ENCODE assay signal across 12 cellular contexts in genomic region chr9:92807031-92807756, GRCh38. TPM values are rescaled to one million over a fixed set of nuclear protein-coding genes. Genes with fewer than 3 reads are reported as not detected.
DNase-seq lines count a peak whose midpoint lies in the region; ATAC-seq and TF ChIP-seq lines count a peak whose summit lies in the region.
"Had no signal": no experiment of that assay in that cellular context is flagged by ENCODE, and none has a peak within 500 bp of the region (broad histone marks: within the 10 kb centered on the region; RNA-seq: fewer than 3 reads in every experiment).

No MANE protein-coding gene starts in this region.

- peaks cover 34% of the 10 kb centered on the region for H3K27me3 Mint-ChIP-seq in central memory CD8-positive, alpha-beta T cell

- H3K27ac ChIP-seq in spleen = no peak overlapping the region
- H3K27ac ChIP-seq: parathyroid adenoma, Peyer's patch had no signal

- no peaks in the 10 kb centered on the region for H3K9me3 Mint-ChIP-seq in central memory CD8-positive, alpha-beta T cell
- H3K9me3 Mint-ChIP-seq: mesothelial cell of epicardium had no signal

- ATAC-seq in central memory CD8-positive, alpha-beta T cell (replicated peaks; ENCODE audit: extremely low read depth, poor library complexity, severe bottlenecking) = no peak
- no peak for ATAC-seq in HG03097 (IDR thresholded peaks at IDR 0.05; ENCODE audit: low FRiP score, unreplicated experiment)

- no peak overlapping the region for H3K27ac Mint-ChIP-seq in central memory CD8-positive, alpha-beta T cell (ENCODE audit: low read depth)
- H3K27ac Mint-ChIP-seq: mesothelial cell of epicardium had no signal

- H3K27me3 ChIP-seq in H7 (ENCODE audit: control insufficient read depth, insufficient read depth, low read length) (peaks cover 53% of the 10 kb centered on the region), spleen (replicated peaks in 1 of 7) (peaks cover 16 to 98% (median 78%) of the 10 kb centered on the region in 7 donors)

- DNase-seq in activated naive CD4-positive, alpha-beta T cell treated with anti-CD3 and anti-CD28 coated beads, Interleukin-2, amount 50 U/mL, for 16 hours = peak; percentile 16
- no peak for DNase-seq in activated naive CD4-positive, alpha-beta T cell (lab: John Stamatoyannopoulos, UW)
- peak; percentile 46 for DNase-seq in H7
- DNase-seq in central memory CD8-positive, alpha-beta T cell (ENCODE audit: low spot score in 2 of 2) = no peak
- no peak for DNase-seq in spleen
- no peak for DNase-seq in NCI-H526 (lab: John Stamatoyannopoulos, UW)
- no peak for DNase-seq in NCI-H2196 treated with DMSO at 0.1 percent for 48 hours (lab: John Stamatoyannopoulos, UW; ENCODE audit: unreplicated experiment)
- DNase-seq: NCI-H1436 had no signal

- H3K4me3 Mint-ChIP-seq in central memory CD8-positive, alpha-beta T cell = peak overlapping the region; percentile 16
- H3K4me3 Mint-ChIP-seq: mesothelial cell of epicardium had no signal

- no peak for TF ChIP-seq POLR2A in spleen (IDR thresholded peaks at IDR 0.05)

- intact Hi-C loops in spleen (cut with DNase I; ENCODE audit: low total_unique reads) = no loop called here

- WGBS in spleen, 5 donors = 12 to 21% (median 17%) methylated on average over 35 to 44 of the region's 44 CpGs

- peaks cover 6% of the 10 kb centered on the region for H3K4me1 Mint-ChIP-seq in central memory CD8-positive, alpha-beta T cell

- no peaks in the 10 kb centered on the region for H3K36me3 Mint-ChIP-seq in central memory CD8-positive, alpha-beta T cell (ENCODE audit: insufficient read depth)
- H3K36me3 Mint-ChIP-seq: mesothelial cell of epicardium had no signal

- no peaks in the 10 kb centered on the region for H3K9me3 ChIP-seq in spleen
- H3K9me3 ChIP-seq: Peyer's patch had no signal

- peaks cover 26 to 36% (median 30%) of the 10 kb centered on the region in 6 donors for H3K4me1 ChIP-seq in spleen
- H3K4me1 ChIP-seq: parathyroid adenoma had no signal

- no peak for TF ChIP-seq CTCF in spleen (IDR thresholded peaks at IDR 0.05 in 8 of 11, conservative IDR thresholded peaks at IDR 0.05 in 3 of 11)

- H3K36me3 ChIP-seq in H7 (replicated peaks; ENCODE audit: control insufficient read depth, insufficient read depth, low read length) = no peaks in the 10 kb centered on the region
- no peaks in the 10 kb centered on the region for H3K36me3 ChIP-seq in spleen
- H3K36me3 ChIP-seq: Peyer's patch had no signal

- H3K4me3 ChIP-seq in H7 (ENCODE audit: insufficient read depth, low read depth, low read length) = no peak overlapping the region
- peak overlapping the region in 6 of 8 donors; percentile 18 to 70 (median 40) for H3K4me3 ChIP-seq in spleen

RNA-seq across cellular contexts. Expression of gene BICD2, which starts 42.6 kb away (rescaled TPM):
- 34.3 and 42.2 TPM in 2 replicates for total RNA-seq in H7 (2014; rRNA removed; shearing (Covaris generic))
- 10 to 100 TPM; 30.6 to 55.7 (median 36.8) TPM for total RNA-seq in spleen
- 10 to 100 TPM in 2 of 3 donors, 1 to 10 TPM in 1; 9.4 to 12.0 (median 11.7) TPM for polyA plus RNA-seq in spleen

Comparison
In these comparisons a context has a peak if more than half of its experiments do, and no peak if none do; other contexts are left out.
1. DNase-seq: peak in activated naive CD4-positive, alpha-beta T cell treated with anti-CD3 and anti-CD28 coated beads, Interleukin-2, amount 50 U/mL, for 16 hours (single experiment) and H7 (single experiment); none in activated naive CD4-positive, alpha-beta T cell (0 of 4), central memory CD8-positive, alpha-beta T cell (0 of 2), spleen (single experiment), NCI-H526 (0 of 2) and NCI-H2196 treated with DMSO at 0.1 percent for 48 hours (single experiment).